Comparison of ENCODE assay signal across 8 cellular contexts in genomic region chr12:109153711-109154434, GRCh38. TPM values are rescaled to one million over a fixed set of nuclear protein-coding genes. Genes with fewer than 3 reads are reported as not detected.
DNase-seq lines count a peak whose midpoint lies in the region; FAIRE-seq and TF ChIP-seq lines count a peak whose summit lies in the region.

No MANE protein-coding gene starts in this region.

- peaks cover 1% of the 10 kb centered on the region for H3K36me3 Mint-ChIP-seq in osteocyte (ENCODE audit: unreplicated experiment)

- H3K4me1 Mint-ChIP-seq in osteocyte (ENCODE audit: unreplicated experiment) = peaks cover 11% of the 10 kb centered on the region

- peaks cover 26% of the 10 kb centered on the region for H3K27me3 Mint-ChIP-seq in osteocyte (ENCODE audit: unreplicated experiment)

- no peaks in the 10 kb centered on the region for H3K9me3 ChIP-seq in HAP-1

- no peak overlapping the region for H3K27ac Mint-ChIP-seq in osteocyte (ENCODE audit: unreplicated experiment)

- H3K27me3 ChIP-seq in HAP-1 (ENCODE audit: low read depth) = no peaks in the 10 kb centered on the region

- peak overlapping the region; percentile 57 for H3K4me3 ChIP-seq in HAP-1
- H3K4me3 ChIP-seq in fibroblast of the aortic adventitia (ENCODE audit: low read depth, low read length) = peak overlapping the region; percentile 52

- H3K4me1 ChIP-seq in HAP-1 = peaks cover 9% of the 10 kb centered on the region

- TF ChIP-seq CTCF in VCaP (conservative IDR thresholded peaks at IDR 0.05) (no peak), fibroblast of the aortic adventitia (IDR thresholded peaks at IDR 0.05; ENCODE audit: insufficient read depth, low read length) (no peak), osteocyte (IDR thresholded peaks at IDR 0.05) (no peak), D721Med (IDR thresholded peaks at IDR 0.05; ENCODE audit: insufficient read depth, missing control alignments) (no peak)

- H3K27ac ChIP-seq in VCaP = peak overlapping the region; percentile 74

- FAIRE-seq in D721Med (lab: Jason Lieb, UNC) = no peak

- peak overlapping the region; percentile 77 for H3K4me3 Mint-ChIP-seq in osteocyte (ENCODE audit: unreplicated experiment)

- DNase-seq in HAP-1 (ENCODE audit: low spot score in 2 of 2) (peak in 1 of 2 experiments; percentile 14), fibroblast of the aortic adventitia (ENCODE audit: low read depth) (no peak), osteocyte (ENCODE audit: extremely low spot score, unreplicated experiment) (no peak), SK-N-DZ (ENCODE audit: low spot score) (no peak), D721Med (ENCODE audit: insufficient read length, low spot score) (no peak), NCI-H226 (no peak), RPMI8226 (no peak)

- no peaks in the 10 kb centered on the region for H3K9me3 Mint-ChIP-seq in osteocyte (ENCODE audit: unreplicated experiment)

- H3K36me3 ChIP-seq in HAP-1 (replicated peaks) = no peaks in the 10 kb centered on the region

- in situ Hi-C loops in HAP-1 (cut with MboI; ENCODE audit: low sequenced_read_pairs) = no loop called here

RNA-seq across cellular contexts. Expression of gene ACACB, which starts 37.5 kb away (rescaled TPM):
- total RNA-seq in fibroblast of the aortic adventitia (ENCODE audit: low replicate concordance) (14.7 and 31.2 TPM in 2 replicates), osteocyte (4.4 and 5.4 TPM in 2 replicates)
- polyA plus RNA-seq in SK-N-DZ (2014; cell fraction: cytosol; rRNA removed) = 0.49 and 0.92 TPM in 2 replicates
- 0.78 and 5.1 TPM in 2 replicates for polyA plus RNA-seq in SK-N-DZ (2014; cell fraction: nucleus; rRNA removed)

RNA-seq across cellular contexts. Expression of gene UNG, which starts 56.5 kb away (rescaled TPM):
- 27.1 and 30.8 TPM in 2 replicates for total RNA-seq in fibroblast of the aortic adventitia (ENCODE audit: low replicate concordance)
- total RNA-seq in osteocyte = 16.2 and 18.6 TPM in 2 replicates
- polyA plus RNA-seq in SK-N-DZ (2014; cell fraction: cytosol; rRNA removed) = 143 and 207 TPM in 2 replicates
- polyA plus RNA-seq in SK-N-DZ (2014; cell fraction: nucleus; rRNA removed) = 139 and 180 TPM in 2 replicates
